In genomic region chr10:89701238-89702120, GRCh38 we compare ENCODE assay signal across 1 cellular context.
TF ChIP-seq lines count a peak whose summit lies in the region.

Gene KIF20B, plus strand, starts transcription at chr10:89701590. Its CDS starts 3,705 bp downstream, at chr10:89705295.

TF ChIP-seq in K562, 482 proteins besides CTCF, POLR2A, EP300 and RAD21 (continued from another document and continues in another):
- TF ChIP-seq CTCFL (IDR thresholded peaks at IDR 0.05; ENCODE audit: borderline replicate concordance, insufficient read depth, low read depth, low read length, poor library complexity, severe bottlenecking) = no peak
- TF ChIP-seq ZNF431 (CRISPR knock-in tag; IDR thresholded peaks at IDR 0.05) = no peak
- peak; percentile 86 for TF ChIP-seq HDAC2 (IDR thresholded peaks at IDR 0.05)
- no peak for TF ChIP-seq THAP7 (CRISPR knock-in tag; IDR thresholded peaks at IDR 0.05)
- TF ChIP-seq ZNF695 (CRISPR knock-in tag; IDR thresholded peaks at IDR 0.05) = no peak
- 0 out of 2 replicates have a peak, but pooled peaks have one; percentile 26 for TF ChIP-seq ETV1 (tag; conservative IDR thresholded peaks at IDR 0.05; ENCODE audit: low read depth)
- TF ChIP-seq ATF7 (IDR thresholded peaks at IDR 0.05) = peak; percentile 82
- peak; percentile 93 for TF ChIP-seq NKRF (IDR thresholded peaks at IDR 0.05; ENCODE audit: borderline replicate concordance)
- TF ChIP-seq MECOM (CRISPR knock-in tag; IDR thresholded peaks at IDR 0.05) = no peak
- no peak for TF ChIP-seq ATF4 (CRISPR knock-in tag; IDR thresholded peaks at IDR 0.05)
- TF ChIP-seq ZNF146 (CRISPR knock-in tag; IDR thresholded peaks at IDR 0.05; ENCODE audit: unreplicated experiment) = no peak
- TF ChIP-seq CHD2 (IDR thresholded peaks at IDR 0.05; ENCODE audit: low read depth, low read length) = peak; percentile 51; the same call in 1 of the 2 replicates
- TF ChIP-seq ZNF395 (CRISPR knock-in tag; IDR thresholded peaks at IDR 0.05) = no peak
- no peak for TF ChIP-seq GTF3C2 (IDR thresholded peaks at IDR 0.05; ENCODE audit: borderline replicate concordance, extremely low read depth, insufficient read length)
- TF ChIP-seq CBFB (CRISPR knock-in tag; IDR thresholded peaks at IDR 0.05) = no peak
- TF ChIP-seq SOX6 (IDR thresholded peaks at IDR 0.05) = 0 out of 2 replicates have a peak, but pooled peaks have one; percentile 6
- TF ChIP-seq MYBL2 (IDR thresholded peaks at IDR 0.05; ENCODE audit: low read depth) = peak; percentile 98
- no peak; the same call in 1 of the 2 replicates for TF ChIP-seq MYBL2 (CRISPR knock-in tag; IDR thresholded peaks at IDR 0.05; ENCODE audit: borderline replicate concordance)
- TF ChIP-seq BHLHE40 (IDR thresholded peaks at IDR 0.05; ENCODE audit: low read length) = no peak
- TF ChIP-seq NRF1 (conservative IDR thresholded peaks at IDR 0.05 in 1 of 2, IDR thresholded peaks at IDR 0.05 in 1 of 2) = peak; percentile 68 to 73
- TF ChIP-seq TFAP4 (CRISPR knock-in tag; IDR thresholded peaks at IDR 0.05; ENCODE audit: borderline replicate concordance) = peak; percentile 86
- TF ChIP-seq ADNP (tag; IDR thresholded peaks at IDR 0.05) = no peak
- TF ChIP-seq POLR2H (tag; IDR thresholded peaks at IDR 0.05; ENCODE audit: low read depth) = peak; percentile 80
- no peak for TF ChIP-seq HDAC3 (IDR thresholded peaks at IDR 0.05; ENCODE audit: borderline replicate concordance, partially characterized antibody)
- TF ChIP-seq DPF2 (IDR thresholded peaks at IDR 0.05) = peak; percentile 46
- TF ChIP-seq NFIC (IDR thresholded peaks at IDR 0.05) = no peak; the same call in 1 of the 2 replicates
- peak; percentile 58 for TF ChIP-seq PML (IDR thresholded peaks at IDR 0.05; ENCODE audit: low read length)
- no peak for TF ChIP-seq POLR3G (IDR thresholded peaks at IDR 0.05; ENCODE audit: extremely low read depth, insufficient read length, insufficient replicate concordance)
- TF ChIP-seq TARDBP (IDR thresholded peaks at IDR 0.05) = no peak
- TF ChIP-seq WHSC1 (IDR thresholded peaks at IDR 0.05; ENCODE audit: low read length) = no peak
- 0 out of 2 replicates have a peak, but pooled peaks have one; percentile 24 for TF ChIP-seq NBN (IDR thresholded peaks at IDR 0.05; ENCODE audit: low read depth)
- TF ChIP-seq SRSF7 (optimal IDR thresholded peaks at IDR 0.05; ENCODE audit: low read depth, low read length) = no peak
- TF ChIP-seq TAF1 (IDR thresholded peaks at IDR 0.05; ENCODE audit: control insufficient read depth, extremely low read depth, insufficient read depth, low read length, severe bottlenecking) = peak; percentile 85
- no peak for TF ChIP-seq FOXJ2 (tag; IDR thresholded peaks at IDR 0.05)
- TF ChIP-seq CCNT2 (IDR thresholded peaks at IDR 0.05; ENCODE audit: borderline replicate concordance, extremely low read depth, insufficient read length, low read depth, low read length) = peak; percentile 10
- no peak for TF ChIP-seq ZNF511 (CRISPR knock-in tag; IDR thresholded peaks at IDR 0.05)
- TF ChIP-seq ZKSCAN8 (CRISPR knock-in tag; IDR thresholded peaks at IDR 0.05) = peak; percentile 94
- TF ChIP-seq ZBTB26 (CRISPR knock-in tag; IDR thresholded peaks at IDR 0.05) = no peak
- TF ChIP-seq PBX2 (CRISPR knock-in tag; IDR thresholded peaks at IDR 0.05; ENCODE audit: low read depth) = no peak
- TF ChIP-seq PBX2 (tag; conservative IDR thresholded peaks at IDR 0.05; ENCODE audit: low read depth) = no peak
- TF ChIP-seq ZNF174 (CRISPR knock-in tag; IDR thresholded peaks at IDR 0.05) = no peak
- peak; percentile 72 for TF ChIP-seq SIN3B (IDR thresholded peaks at IDR 0.05; ENCODE audit: low read depth)
- TF ChIP-seq CHAMP1 (IDR thresholded peaks at IDR 0.05) = peak; percentile 85
